In the genomic region with DNA sequence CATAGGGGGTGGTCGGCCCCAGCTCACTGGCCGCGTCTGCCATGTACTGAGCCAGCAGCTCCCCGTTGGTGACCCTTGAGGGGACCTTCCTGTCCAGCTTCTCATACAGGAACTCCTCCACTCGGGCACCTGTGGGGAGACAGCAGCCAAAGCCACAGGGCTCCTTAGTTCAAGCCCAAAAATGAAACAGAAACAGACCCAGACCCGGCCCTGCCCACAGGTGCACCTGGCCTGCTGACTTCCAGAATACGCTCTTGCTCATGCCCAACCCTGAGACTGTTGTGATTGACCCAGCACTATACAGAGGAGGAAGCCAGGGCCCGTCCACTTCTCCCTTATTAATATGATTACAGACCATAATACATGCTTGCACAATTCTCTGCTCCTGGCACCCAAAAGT, we compare ENCODE assay signal across 14 cellular contexts. TPM values are rescaled to one million over a fixed set of nuclear protein-coding genes. Genes with fewer than 3 reads are reported as not detected.
DNase-seq lines count a peak whose midpoint lies in the region; ATAC-seq, FAIRE-seq and TF ChIP-seq lines count a peak whose summit lies in the region.
"Had no signal": no experiment of that assay in that cellular context is flagged by ENCODE, and none has a peak within 500 bp of the region (broad histone marks: within the 10 kb centered on the region; RNA-seq: fewer than 3 reads in every experiment).

No MANE protein-coding gene starts in this region.

- H3K27ac Mint-ChIP-seq in activated CD4-positive, alpha-beta T cell treated with anti-CD3 and anti-CD28 coated beads, Interleukin-2, amount 10 ng/mL, durations not matched to agents 7 days and 5 days, result peak overlapping the region; percentile 60
- peak overlapping the region; percentile 16 to 28 for H3K27ac Mint-ChIP-seq in T-cell
- H3K27ac Mint-ChIP-seq: activated T-helper 2 cell treated with anti-CD3 and anti-CD28 coated beads, Interferon-gamma antibody, Interleukin-2, Interleukin-4, amounts not matched to agents 10 μg/mL and 5 μg/mL and 100 μg/mL, durations not matched to agents 14 hours and 24 hours and 36 hours had no signal

- CTCF ChIA-PET in activated CD4-positive, alpha-beta T cell treated with anti-CD3 and anti-CD28 coated beads, Interleukin-2, amount 10 ng/mL, durations not matched to agents 7 days and 5 days (lab: Charles Lee), result interaction anchor here (0.6 kb wide), 1 partner anchor 905 kb away, joined by 3 read pairs; no protein-coding TSS in a partner anchor
- CTCF ChIA-PET in T-cell (lab: Charles Lee), result no interaction called here

- peaks cover 2 to 48% (median 27%) of the 10 kb centered on the region in 6 donors for H3K4me1 ChIP-seq in spleen

- no peaks in the 10 kb centered on the region for H3K27me3 ChIP-seq in spleen (replicated peaks in 1 of 7)
- H3K27me3 ChIP-seq: vagina had no signal

- POLR2A ChIA-PET in activated CD4-positive, alpha-beta T cell treated with anti-CD3 and anti-CD28 coated beads, Interleukin-2, amount 10 ng/mL, durations not matched to agents 7 days and 5 days (lab: Charles Lee), result no interaction called here
- POLR2A ChIA-PET in T-cell (lab: Charles Lee), result no interaction called here

- H3K9me3 ChIP-seq in spleen, result no peaks in the 10 kb centered on the region
- H3K9me3 ChIP-seq: vagina had no signal

- 42 to 52% (median 44%) methylated on average over 8 of the region's 8 CpGs for WGBS in spleen, 5 donors

- H3K27ac ChIP-seq in spleen, result peak overlapping the region in 6 of 8 donors; percentile 51 to 81 (median 70)
- H3K27ac ChIP-seq: vagina had no signal

- TF ChIP-seq CTCF in spleen (IDR thresholded peaks at IDR 0.05 in 8 of 11, conservative IDR thresholded peaks at IDR 0.05 in 3 of 11), result no peak

- H3K36me3 Mint-ChIP-seq in activated CD4-positive, alpha-beta T cell treated with anti-CD3 and anti-CD28 coated beads, Interleukin-2, amount 10 ng/mL, durations not matched to agents 7 days and 5 days (ENCODE audit: low read depth), result peaks cover 4% of the 10 kb centered on the region
- peaks cover 7% of the 10 kb centered on the region for H3K36me3 Mint-ChIP-seq in T-cell

- H3K27me3 Mint-ChIP-seq in activated CD4-positive, alpha-beta T cell treated with anti-CD3 and anti-CD28 coated beads, Interleukin-2, amount 10 ng/mL, durations not matched to agents 7 days and 5 days, result no peaks in the 10 kb centered on the region
- no peaks in the 10 kb centered on the region for H3K27me3 Mint-ChIP-seq in T-cell

- peaks cover 0 to 45% (median 9%) of the 10 kb centered on the region in 6 donors for H3K36me3 ChIP-seq in spleen

- intact Hi-C loops in spleen (cut with DNase I; ENCODE audit: low total_unique reads), result no loop called here

- FAIRE-seq in HTR-8/SVneo (lab: Jason Lieb, UNC), result no peak
- FAIRE-seq: A204.1, HepG2 had no signal

- no peaks in the 10 kb centered on the region for H3K9me3 Mint-ChIP-seq in activated CD4-positive, alpha-beta T cell treated with anti-CD3 and anti-CD28 coated beads, Interleukin-2, amount 10 ng/mL, durations not matched to agents 7 days and 5 days
- no peaks in the 10 kb centered on the region for H3K9me3 Mint-ChIP-seq in T-cell
- H3K9me3 Mint-ChIP-seq: activated T-helper 2 cell treated with anti-CD3 and anti-CD28 coated beads, Interferon-gamma antibody, Interleukin-2, Interleukin-4, amounts not matched to agents 10 μg/mL and 5 μg/mL and 100 μg/mL, durations not matched to agents 14 hours and 24 hours and 36 hours had no signal

- no peak for TF ChIP-seq POLR2A in spleen (IDR thresholded peaks at IDR 0.05)

- peak; percentile 72 for ATAC-seq in HG02642 (IDR thresholded peaks at IDR 0.05; ENCODE audit: poor library complexity, unreplicated experiment)
- no peak for ATAC-seq in T-cell (replicated peaks in 1 of 4)
- ATAC-seq: HepG2 had no signal

- peak overlapping the region in 1 of 8 donors; percentile 31 for H3K4me3 ChIP-seq in spleen
- H3K4me3 ChIP-seq: vagina had no signal

- peak; percentile 27 for DNase-seq in activated CD4-positive, alpha-beta T cell treated with anti-CD3 and anti-CD28 coated beads, Interleukin-2, amount 10 ng/mL, durations not matched to agents 7 days and 5 days
- no peak for DNase-seq in activated CD4-positive, alpha-beta T cell treated with anti-CD3 and anti-CD28 coated beads, Interleukin-2, amount 50 U/mL, for 4 hours
- DNase-seq in T-cell (no peak), spleen (peak; percentile 82), HTR-8/SVneo (ENCODE audit: insufficient read length, low spot score) (no peak)
- DNase-seq in stimulated activated CD4-positive, alpha-beta T cell treated with anti-CD3 and anti-CD28 coated beads, Interleukin-2, amount 100 ng/mL, for 24 hours, result no peak
- DNase-seq in activated effector memory CD4-positive, alpha-beta T cell treated with Interleukin-2 at 50 U/mL for 16 hours, result no peak
- DNase-seq: H7, NCI-H446 treated with DMSO at 0.1 percent for 48 hours had no signal

- H3K4me1 Mint-ChIP-seq in activated CD4-positive, alpha-beta T cell treated with anti-CD3 and anti-CD28 coated beads, Interleukin-2, amount 10 ng/mL, durations not matched to agents 7 days and 5 days, result peaks cover 29% of the 10 kb centered on the region
- H3K4me1 Mint-ChIP-seq in T-cell, result peaks cover 17 to 26% (median 25%) of the 10 kb centered on the region in 3 donors

- H3K4me3 Mint-ChIP-seq in activated CD4-positive, alpha-beta T cell treated with anti-CD3 and anti-CD28 coated beads, Interleukin-2, amount 10 ng/mL, durations not matched to agents 7 days and 5 days, result no peak overlapping the region
- no peak overlapping the region for H3K4me3 Mint-ChIP-seq in T-cell

RNA-seq across cellular contexts. Expression of a gene that starts 7.0 kb away (rescaled TPM):
- 100 to 1,000 TPM; 111 to 124 TPM for total RNA-seq in activated CD4-positive, alpha-beta T cell treated with anti-CD3 and anti-CD28 coated beads, Interleukin-2, amount 10 ng/mL, durations not matched to agents 7 days and 5 days
- total RNA-seq in T-cell (100 to 1,000 TPM in 3 of 5 donors, 10 to 100 TPM in 2; 85.8 to 140 (median 131) TPM), spleen (10 to 100 TPM; 69.1 to 87.3 (median 75.9) TPM)
- polyA plus RNA-seq in spleen, result 100 to 1,000 TPM in 1 of 3 donors, 10 to 100 TPM in 2; 53.3 to 109 (median 77.8) TPM

RNA-seq across cellular contexts. Expression of a gene that starts 15.3 kb away (rescaled TPM):
- total RNA-seq in activated CD4-positive, alpha-beta T cell treated with anti-CD3 and anti-CD28 coated beads, Interleukin-2, amount 10 ng/mL, durations not matched to agents 7 days and 5 days, result 10 to 100 TPM; 33.8 to 43.1 TPM
- total RNA-seq in T-cell (10 to 100 TPM; 60.8 to 95.7 (median 83.4) TPM), spleen (10 to 100 TPM; 22.7 to 47.1 (median 34.4) TPM)
- 10 to 100 TPM; 20.2 to 34.5 (median 30.3) TPM for polyA plus RNA-seq in spleen

RNA-seq across cellular contexts. Expression of a gene that starts 59.8 kb away (rescaled TPM):
- 10 to 100 TPM; 19.5 to 19.6 TPM for total RNA-seq in activated CD4-positive, alpha-beta T cell treated with anti-CD3 and anti-CD28 coated beads, Interleukin-2, amount 10 ng/mL, durations not matched to agents 7 days and 5 days
- total RNA-seq in T-cell (10 to 100 TPM in 3 of 5 donors, 1 to 10 TPM in 2; 5.1 to 14.4 (median 11.8) TPM), spleen (10 to 100 TPM in 2 of 7 donors, 1 to 10 TPM in 5; 6.0 to 10.1 (median 9.0) TPM)
- 1 to 10 TPM; 4.8 to 8.0 (median 5.1) TPM for polyA plus RNA-seq in spleen

Comparison
In these comparisons a context has a peak if more than half of its experiments do, and no peak if none do; other contexts are left out.
1. DNase-seq: peak in activated CD4-positive, alpha-beta T cell treated with anti-CD3 and anti-CD28 coated beads, Interleukin-2, amount 10 ng/mL, durations not matched to agents 7 days and 5 days (single experiment) and spleen (single experiment); none in activated CD4-positive, alpha-beta T cell treated with anti-CD3 and anti-CD28 coated beads, Interleukin-2, amount 50 U/mL, for 4 hours (0 of 2), T-cell (0 of 34), stimulated activated CD4-positive, alpha-beta T cell treated with anti-CD3 and anti-CD28 coated beads, Interleukin-2, amount 100 ng/mL, for 24 hours (0 of 2), activated effector memory CD4-positive, alpha-beta T cell treated with Interleukin-2 at 50 U/mL for 16 hours (single experiment) and HTR-8/SVneo (single experiment).